ENCODE assay signal across 18 cellular contexts in the genomic region with DNA sequence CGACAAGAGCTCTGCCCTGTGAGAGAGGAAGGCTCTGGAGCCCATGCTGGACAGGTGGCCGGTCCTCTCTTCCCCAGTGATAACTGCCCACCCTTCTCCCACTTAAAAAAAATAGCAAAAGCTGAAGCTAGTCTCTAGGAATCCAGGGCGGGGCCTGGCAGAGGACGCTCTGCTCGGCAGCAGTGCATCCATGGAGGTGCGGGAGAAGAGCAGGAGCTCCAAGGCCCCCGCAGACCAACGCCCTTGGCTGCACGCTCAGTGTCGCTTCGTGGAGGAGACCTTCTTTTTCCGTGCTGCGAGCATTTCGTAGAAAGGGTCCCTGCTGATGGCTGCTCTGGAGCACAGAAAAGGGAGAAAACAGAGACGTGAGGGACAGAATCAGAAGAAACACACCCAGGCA.
DNase-seq lines count a peak whose midpoint lies in the region; ATAC-seq, FAIRE-seq and TF ChIP-seq lines count a peak whose summit lies in the region.
"Had no signal": no experiment of that assay in that cellular context is flagged by ENCODE, and none has a peak within 500 bp of the region (broad histone marks: within the 10 kb centered on the region; RNA-seq: fewer than 3 reads in every experiment).

No MANE protein-coding gene starts in this region.

- no peak for FAIRE-seq in kidney (lab: Jason Lieb, UNC)
- FAIRE-seq: A549, GM12891 had no signal

- H2AK5ac ChIP-seq in H9 (ENCODE audit: insufficient read length, low read length), result no peak overlapping the region

- intact Hi-C loops in gastrocnemius medialis (cut with DNase I; ENCODE audit: low total_unique reads) (loop anchor here (2.0 to 5.0 kb wide), 4 partner anchors 106 to 234 kb away; a partner anchor contains a TSS), kidney (cut with DNase I) (no loop called here)

- WGBS in H9 (ENCODE audit: extremely low coverage, insufficient read length, low lambda C conversion rate), result no CpG with 5 or more reads among the region's 15 CpGs

- peak; percentile 43 for DNase-seq in activated effector memory CD4-positive, alpha-beta T cell treated with anti-CD3 and anti-CD28 coated beads, Interleukin-2, amount 50 U/mL, for 16 hours
- DNase-seq in activated effector memory CD4-positive, alpha-beta T cell treated with Interleukin-2 at 50 U/mL for 16 hours, result no peak
- DNase-seq in H9 (no peak), coronary artery (ENCODE audit: low spot score) (peak; percentile 40), gastrocnemius medialis (no peak), kidney (no peak)
- DNase-seq: Calu3, DMS79, GM23248, MG63, NCI-H1092 treated with DMSO at 0.1 percent for 48 hours, NCI-H1694 treated with DMSO at 0.1 percent for 48 hours, NCI-H446 had no signal

- no peak overlapping the region for H3K27ac ChIP-seq in H9 (ENCODE audit: insufficient read length, low read depth, low read length)
- H3K27ac ChIP-seq in coronary artery, result no peak overlapping the region
- H3K27ac ChIP-seq in gastrocnemius medialis, result peak overlapping the region; percentile 86 to 98 (median 90)
- H3K27ac ChIP-seq in kidney (ENCODE audit: low read depth in 2 of 2, low read length in 2 of 2), result no peak overlapping the region
- H3K27ac ChIP-seq: GM23248, KMS-11 had no signal

- no peaks in the 10 kb centered on the region for H3K9me3 ChIP-seq in H9 (ENCODE audit: control insufficient read depth, low read depth, low read length)
- H3K9me3 ChIP-seq in gastrocnemius medialis, result no peaks in the 10 kb centered on the region
- H3K9me3 ChIP-seq in kidney (ENCODE audit: control insufficient read depth in 1 of 2, low read length in 2 of 2), result no peaks in the 10 kb centered on the region
- H3K9me3 ChIP-seq: A549, MG63 had no signal

- H3T11ph ChIP-seq in H9 (ENCODE audit: low read length), result no peak overlapping the region

- H3K23ac ChIP-seq in H9 (ENCODE audit: insufficient read length, low read depth, low read length), result no peak overlapping the region

- peaks cover 2% of the 10 kb centered on the region for H4K20me1 ChIP-seq in H9 (ENCODE audit: control insufficient read depth, insufficient read depth, insufficient read length)

- H3K4me1 ChIP-seq in H9 (ENCODE audit: insufficient read depth, low read length) (no peaks in the 10 kb centered on the region), gastrocnemius medialis (peaks cover 53 to 76% of the 10 kb centered on the region in 2 donors), kidney (ENCODE audit: control insufficient read depth in 1 of 2, insufficient read depth in 1 of 2, low read depth in 1 of 2, low read length in 2 of 2) (no peaks in the 10 kb centered on the region)

- H3K79me2 ChIP-seq in H9 (ENCODE audit: insufficient read depth, low read length), result no peaks in the 10 kb centered on the region

- H3K27me3 Mint-ChIP-seq in H9 (ENCODE audit: low read depth), result no peaks in the 10 kb centered on the region

- in situ Hi-C loops in gastrocnemius medialis (cut with MboI; ENCODE audit: low sequenced_read_pairs in 4 of 4), result no loop called here

- no peak overlapping the region for H2BK20ac ChIP-seq in H9 (ENCODE audit: low read depth, low read length, poor library complexity, severe bottlenecking)

- no peak overlapping the region for H3K56ac ChIP-seq in H9 (ENCODE audit: insufficient read length, low read depth, low read length)

- H2BK5ac ChIP-seq in H9 (ENCODE audit: insufficient read length, low read length), result no peak overlapping the region

- H3K4me1 Mint-ChIP-seq in H9, result peaks cover 12 to 13% of the 10 kb centered on the region in 2 experiments

- no peak overlapping the region for H2BK120ac ChIP-seq in H9 (ENCODE audit: low read depth, low read length, poor library complexity, severe bottlenecking)

- H3K36me3 Mint-ChIP-seq in H9 (ENCODE audit: insufficient read depth in 1 of 3, low read depth in 3 of 3), result peaks cover 0 to 8% (median 5%) of the 10 kb centered on the region in 3 experiments; a peak in 5 of 7 replicates

- H3K14ac ChIP-seq in H9 (ENCODE audit: insufficient read depth, low read length), result no peak overlapping the region

- H2AFZ ChIP-seq in H9 (ENCODE audit: low read length), result no peak overlapping the region
- H2AFZ ChIP-seq: GM23248 had no signal

- peaks cover 0 to 3% of the 10 kb centered on the region in 2 experiments; a peak in 1 of 5 replicates for H3K9me3 Mint-ChIP-seq in H9

- H2BK15ac ChIP-seq in H9 (ENCODE audit: low read depth, low read length), result no peak overlapping the region

- H3K27me3 ChIP-seq in H9 (ENCODE audit: insufficient read depth, low read length), result no peaks in the 10 kb centered on the region
- no peaks in the 10 kb centered on the region for H3K27me3 ChIP-seq in gastrocnemius medialis
- H3K27me3 ChIP-seq: MG63 had no signal

- H3K23me2 ChIP-seq in H9 (ENCODE audit: insufficient read length, low read depth, low read length, poor library complexity, severe bottlenecking), result no peaks in the 10 kb centered on the region

- H3K4me3 ChIP-seq in coronary artery, result no peak overlapping the region
- no peak overlapping the region for H3K4me3 ChIP-seq in gastrocnemius medialis
- no peak overlapping the region for H3K4me3 ChIP-seq in kidney (ENCODE audit: low read length in 2 of 2)
- H3K4me3 ChIP-seq: A549, GM23248, MG63 had no signal

- H3K4me2 ChIP-seq in H9 (ENCODE audit: insufficient read depth, insufficient read length, low read length), result no peak overlapping the region
- H3K4me2 ChIP-seq: A549, KMS-11 had no signal

- H4K91ac ChIP-seq in H9 (ENCODE audit: insufficient read length, low read depth, low read length), result no peak overlapping the region

- H3K27ac Mint-ChIP-seq in H9, result peak overlapping the region in 2 of 3 experiments; percentile 11 to 61; a peak in 2 of 7 replicates

- H3K9ac ChIP-seq in H9 (ENCODE audit: extremely low read depth, insufficient read length, low read length) (no peak overlapping the region), kidney (ENCODE audit: low read length in 2 of 2) (no peak overlapping the region)
- H3K9ac ChIP-seq: GM23248, KMS-11 had no signal

- TF ChIP-seq CTCF in H9 (conservative IDR thresholded peaks at IDR 0.05), result no peak
- no peak for TF ChIP-seq CTCF in coronary artery (IDR thresholded peaks at IDR 0.05)
- no peak for TF ChIP-seq CTCF in gastrocnemius medialis (IDR thresholded peaks at IDR 0.05 in 4 of 5, conservative IDR thresholded peaks at IDR 0.05 in 1 of 5)
- no peak for TF ChIP-seq CTCF in kidney (IDR thresholded peaks at IDR 0.05; ENCODE audit: borderline replicate concordance, extremely low read depth, insufficient read depth)

- no peak overlapping the region for H4K5ac ChIP-seq in H9 (ENCODE audit: insufficient read length, low read depth, low read length)

- TF ChIP-seq POLR2A in gastrocnemius medialis (IDR thresholded peaks at IDR 0.05), result no peak

- H3K18ac ChIP-seq in H9 (ENCODE audit: insufficient read length, low read depth, low read length), result no peak overlapping the region

- no peak overlapping the region for H4K8ac ChIP-seq in H9 (replicated peaks; ENCODE audit: insufficient read length, low read depth, low read length)

- H3K4ac ChIP-seq in H9 (ENCODE audit: low read depth, low read length), result no peak overlapping the region

- ATAC-seq in gastrocnemius medialis, result no peak
- ATAC-seq in HG03469 (IDR thresholded peaks at IDR 0.05; ENCODE audit: unreplicated experiment), result no peak
- no peak for ATAC-seq in GM18873 (IDR thresholded peaks at IDR 0.05; ENCODE audit: low FRiP score, unreplicated experiment)
- ATAC-seq: A549 had no signal

- peaks cover 0 to 25% of the 10 kb centered on the region in 2 donors for H3K36me3 ChIP-seq in gastrocnemius medialis
- peaks cover 31 to 36% of the 10 kb centered on the region in 2 donors for H3K36me3 ChIP-seq in kidney (ENCODE audit: control insufficient read depth in 1 of 2, insufficient read depth in 2 of 2, low read length in 2 of 2)

- no peaks in the 10 kb centered on the region for H3K79me1 ChIP-seq in H9 (ENCODE audit: insufficient read depth, low read depth, low read length, poor library complexity, severe bottlenecking)

- H2BK12ac ChIP-seq in H9 (ENCODE audit: insufficient read length, low read depth, low read length), result no peak overlapping the region

- H3K4me3 Mint-ChIP-seq in H9, result no peak overlapping the region

Comparison
In these comparisons a context has a peak if more than half of its experiments do, and no peak if none do; other contexts are left out.
1. DNase-seq: peak in activated effector memory CD4-positive, alpha-beta T cell treated with anti-CD3 and anti-CD28 coated beads, Interleukin-2, amount 50 U/mL, for 16 hours (single experiment) and coronary artery (single experiment); none in activated effector memory CD4-positive, alpha-beta T cell treated with Interleukin-2 at 50 U/mL for 16 hours (single experiment), H9 (single experiment), gastrocnemius medialis (0 of 2) and kidney (single experiment).
2. H3K27ac ChIP-seq: peak in gastrocnemius medialis (4 of 4); none in H9 (single experiment), coronary artery (0 of 2) and kidney (0 of 2).